Comparison of ENCODE assay signal across 18 cellular contexts in the genomic region with DNA sequence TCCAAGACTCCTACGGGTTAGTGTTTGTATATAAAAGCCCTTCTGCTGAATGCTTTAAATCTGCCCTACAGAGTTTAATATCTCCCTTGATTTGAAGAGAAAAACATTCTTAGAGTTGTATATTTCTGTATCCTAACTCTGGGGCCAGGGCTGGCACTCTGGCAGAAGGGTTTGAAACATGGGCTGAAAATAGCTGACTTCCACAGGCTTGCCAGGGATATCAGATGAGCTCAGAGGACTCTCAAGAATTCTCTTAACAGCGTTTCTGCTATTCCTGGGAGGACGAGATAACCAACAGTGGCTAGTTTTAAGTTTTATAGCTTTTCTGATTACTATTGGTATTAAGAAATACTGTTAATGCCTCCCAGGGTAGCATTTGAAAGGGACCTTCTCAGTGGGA.
DNase-seq lines count a peak whose midpoint lies in the region; ATAC-seq, FAIRE-seq and TF ChIP-seq lines count a peak whose summit lies in the region.
"Had no signal": no experiment of that assay in that cellular context is flagged by ENCODE, and none has a peak within 500 bp of the region (broad histone marks: within the 10 kb centered on the region; RNA-seq: fewer than 3 reads in every experiment).

No MANE protein-coding gene starts in this region.

- H3K27me3 ChIP-seq in heart left ventricle: no peaks in the 10 kb centered on the region
- no peaks in the 10 kb centered on the region for H3K27me3 ChIP-seq in psoas muscle (ENCODE audit: insufficient read depth in 3 of 3, low read length in 2 of 3)
- H3K27me3 ChIP-seq in pancreas: no peaks in the 10 kb centered on the region

- peak in 1 of 5 donors; percentile 21 for DNase-seq in heart left ventricle
- DNase-seq in cardiac septum (ENCODE audit: low spot score): no peak
- no peak for DNase-seq in left ventricle myocardium superior
- DNase-seq in psoas muscle: no peak
- DNase-seq in pancreas: no peak
- no peak for DNase-seq in T-helper 17 cell
- DNase-seq: C1 segment of cervical spinal cord; Calu3; CD4-positive, alpha-beta memory T cell; COR-L47; DMS53; DMS79 treated with DMSO at 0.1 percent for 48 hours; GF-D8; H9 had no signal

- H3K27ac ChIP-seq in heart left ventricle (peak overlapping the region in 4 of 12 donors; percentile 11 to 47 (median 34)), psoas muscle (no peak overlapping the region), pancreas (no peak overlapping the region)

- peaks cover 0 to 7% (median 0%) of the 10 kb centered on the region in 12 donors for H3K4me1 ChIP-seq in heart left ventricle
- H3K4me1 ChIP-seq in psoas muscle: peaks cover 17% of the 10 kb centered on the region
- H3K4me1 ChIP-seq in pancreas: no peaks in the 10 kb centered on the region

- ATAC-seq in heart left ventricle: peak; percentile 58 to 82 (median 68)
- ATAC-seq in left ventricle myocardium superior: peak; percentile 83
- ATAC-seq in psoas muscle: peak in 3 of 4 donors; percentile 62 to 83 (median 70)
- no peak for ATAC-seq in pancreas
- ATAC-seq in T-helper 17 cell: no peak
- ATAC-seq: GM23338, HCT116 had no signal

- H3K4me3 ChIP-seq in heart left ventricle (no peak overlapping the region), psoas muscle (no peak overlapping the region), pancreas (no peak overlapping the region)
- H3K4me3 ChIP-seq: GM23338 had no signal

- H3K4me3 Mint-ChIP-seq in T-helper 17 cell: no peak overlapping the region
- H3K4me3 Mint-ChIP-seq: CD4-positive, alpha-beta memory T cell; GM23338; H9 had no signal

- TF ChIP-seq CTCF in heart left ventricle (IDR thresholded peaks at IDR 0.05) (no peak), psoas muscle (IDR thresholded peaks at IDR 0.05) (no peak), pancreas (IDR thresholded peaks at IDR 0.05) (no peak)

- H3K36me3 ChIP-seq in heart left ventricle (no peaks in the 10 kb centered on the region), psoas muscle (ENCODE audit: insufficient read depth in 1 of 2, low read depth in 1 of 2) (no peaks in the 10 kb centered on the region), pancreas (no peaks in the 10 kb centered on the region)

- no peak for FAIRE-seq in pancreas (lab: Jason Lieb, UNC)
- FAIRE-seq: GM12891, GM18507 had no signal

- TF ChIP-seq POLR2A in heart left ventricle (IDR thresholded peaks at IDR 0.05): no peak

- H3K9me3 ChIP-seq in heart left ventricle (no peaks in the 10 kb centered on the region), psoas muscle (no peaks in the 10 kb centered on the region), pancreas (no peaks in the 10 kb centered on the region), T-helper 17 cell (ENCODE audit: control insufficient read depth, low read length, poor library complexity, severe bottlenecking) (no peaks in the 10 kb centered on the region)

- no peak overlapping the region for H3K27ac Mint-ChIP-seq in T-helper 17 cell
- H3K27ac Mint-ChIP-seq: CD4-positive, alpha-beta memory T cell; GM23338; H9 had no signal

- intact Hi-C loops in heart left ventricle (cut with DNase I): no loop called here
- intact Hi-C loops in cardiac septum (cut with DNase I): no loop called here
- intact Hi-C loops in left ventricle myocardium superior (cut with micrococcal nuclease): no loop called here
- intact Hi-C loops in psoas muscle (cut with DNase I): no loop called here
- intact Hi-C loops in pancreas (cut with DNase I): no loop called here

- H3K4me1 Mint-ChIP-seq in T-helper 17 cell: no peaks in the 10 kb centered on the region
- H3K4me1 Mint-ChIP-seq: CD4-positive, alpha-beta memory T cell had no signal

- peaks cover 5% of the 10 kb centered on the region for H3K27me3 Mint-ChIP-seq in T-helper 17 cell
- H3K27me3 Mint-ChIP-seq: CD4-positive, alpha-beta memory T cell had no signal

- WGBS in heart left ventricle, 4 donors: 23 to 38% (median 29%) methylated on average over 3 of the region's 3 CpGs
- WGBS in psoas muscle, 3 donors: 24 to 55% (median 34%) methylated on average over 3 of the region's 3 CpGs
- WGBS in pancreas, 2 donors: 64 to 67% methylated on average over 3 of the region's 3 CpGs

- H3K36me3 Mint-ChIP-seq in T-helper 17 cell (ENCODE audit: low read depth): no peaks in the 10 kb centered on the region
- H3K36me3 Mint-ChIP-seq: CD4-positive, alpha-beta memory T cell had no signal

Comparison
In these comparisons a context has a peak if more than half of its experiments do, and no peak if none do; other contexts are left out.
1. ATAC-seq: peak in heart left ventricle (4 of 4), left ventricle myocardium superior (single experiment) and psoas muscle (3 of 4); none in pancreas (0 of 4) and T-helper 17 cell (single experiment).